In the genomic region with DNA sequence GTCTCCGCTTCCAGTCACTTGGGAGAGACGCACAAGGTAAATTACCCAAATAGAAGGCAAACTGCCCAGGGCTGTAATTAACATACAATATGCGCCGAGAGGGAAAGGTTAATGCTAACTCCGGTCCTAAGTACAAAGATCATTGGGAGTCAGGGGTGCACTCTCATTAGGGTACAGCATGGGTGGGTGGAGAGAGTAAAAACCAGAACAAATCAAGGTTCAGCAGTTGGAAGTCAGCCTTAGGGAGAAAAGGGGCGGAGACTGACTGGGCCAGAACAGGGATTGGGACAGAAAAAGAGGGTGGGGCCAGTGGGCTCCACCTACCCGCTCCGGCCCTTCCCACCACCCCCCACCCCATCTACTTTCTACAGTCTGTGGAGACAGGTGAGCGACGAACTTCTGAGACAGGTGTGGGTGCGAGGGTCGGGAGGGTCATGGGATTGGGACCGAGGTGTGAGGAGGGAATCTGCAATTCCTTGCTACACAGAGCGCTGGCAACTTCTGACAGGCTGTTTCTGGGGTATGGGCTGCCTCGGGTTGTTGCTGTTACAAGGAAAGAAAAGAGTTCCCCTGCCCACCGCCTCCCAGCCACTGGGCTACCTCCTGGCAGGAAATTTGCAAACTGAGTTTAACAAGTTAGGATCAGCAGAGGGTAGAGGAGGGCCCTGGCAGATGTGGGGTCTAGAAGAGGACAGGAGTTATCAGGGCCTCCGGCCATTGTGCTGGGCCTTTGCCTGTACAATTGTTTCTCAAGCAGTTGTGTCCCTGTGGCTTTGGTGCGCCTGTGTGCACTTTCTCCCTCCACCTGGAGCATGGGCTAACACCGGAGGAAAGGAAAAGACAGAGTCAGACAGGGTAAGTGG, we compare ENCODE assay signal across 8 cellular contexts. TPM values are rescaled to one million over a fixed set of nuclear protein-coding genes. Genes with fewer than 3 reads are reported as not detected.
DNase-seq lines count a peak whose midpoint lies in the region; ATAC-seq and TF ChIP-seq lines count a peak whose summit lies in the region.

Gene TMEM139 (plus strand): TSS at position 368 of the 863 bp plus-strand sequence. CDS start 1,000 bp downstream, outside the sequence.

- no peak for TF ChIP-seq POLR2A in suprapubic skin (IDR thresholded peaks at IDR 0.05)

- intact Hi-C loops in ascending aorta (cut with DNase I): loop anchor here (5.0 kb wide), 2 partner anchors 43 to 617 kb away; partner anchors contain the start of gene TCAF1
- intact Hi-C loops in CD14-positive monocyte (cut with micrococcal nuclease): loop anchor here (5.0 to 10.0 kb wide), 2 partner anchors 43 to 90 kb away; no protein-coding TSS in a partner anchor

- ATAC-seq in HG03097 (IDR thresholded peaks at IDR 0.05; ENCODE audit: low FRiP score, unreplicated experiment): no peak

- H3K9me3 Mint-ChIP-seq in activated CD4-positive, alpha-beta T cell treated with anti-CD3 and anti-CD28 coated beads, Interleukin-2, amount 10 ng/mL, durations not matched to agents 7 days and 5 days: peaks cover 8% of the 10 kb centered on the region
- peaks cover 0 to 2% (median 0%) of the 10 kb centered on the region in 7 donors for H3K9me3 Mint-ChIP-seq in CD14-positive monocyte

- CTCF ChIA-PET in activated CD4-positive, alpha-beta T cell treated with anti-CD3 and anti-CD28 coated beads, Interleukin-2, amount 10 ng/mL, durations not matched to agents 7 days and 5 days (lab: Charles Lee): interaction anchor here (1.7 kb wide), 1 partner anchor 15 kb away, joined by 4 read pairs; no protein-coding TSS in a partner anchor

- H3K9me3 ChIP-seq in ascending aorta: no peaks in the 10 kb centered on the region
- H3K9me3 ChIP-seq in suprapubic skin: no peaks in the 10 kb centered on the region

- no peaks in the 10 kb centered on the region for H3K27me3 Mint-ChIP-seq in activated CD4-positive, alpha-beta T cell treated with anti-CD3 and anti-CD28 coated beads, Interleukin-2, amount 10 ng/mL, durations not matched to agents 7 days and 5 days
- peaks cover 0 to 3% (median 2%) of the 10 kb centered on the region in 3 donors for H3K27me3 Mint-ChIP-seq in CD14-positive monocyte (ENCODE audit: low read depth in 3 of 3)

- H3K27ac Mint-ChIP-seq in activated CD4-positive, alpha-beta T cell treated with anti-CD3 and anti-CD28 coated beads, Interleukin-2, amount 10 ng/mL, durations not matched to agents 7 days and 5 days: peak within 1 kb of the TSS; percentile 42
- no peak within 1 kb of the TSS for H3K27ac Mint-ChIP-seq in CD14-positive monocyte

- peaks cover 3 to 6% of the 10 kb centered on the region in 2 donors for H3K4me1 ChIP-seq in ascending aorta
- H3K4me1 ChIP-seq in suprapubic skin: peaks cover 31% of the 10 kb centered on the region

- no peak within 1 kb of the TSS for H3K27ac ChIP-seq in ascending aorta
- peak within 1 kb of the TSS; percentile 97 for H3K27ac ChIP-seq in layer of hippocampus (ENCODE audit: low read depth, low read length)
- H3K27ac ChIP-seq in suprapubic skin: peak within 1 kb of the TSS; percentile 30

- no peak within 1 kb of the TSS for H3K4me3 Mint-ChIP-seq in activated CD4-positive, alpha-beta T cell treated with anti-CD3 and anti-CD28 coated beads, Interleukin-2, amount 10 ng/mL, durations not matched to agents 7 days and 5 days
- peak within 1 kb of the TSS in 1 of 2 donors; percentile 9 for H3K4me3 Mint-ChIP-seq in CD14-positive monocyte

- no peaks in the 10 kb centered on the region for H3K36me3 ChIP-seq in ascending aorta
- no peaks in the 10 kb centered on the region for H3K36me3 ChIP-seq in suprapubic skin

- POLR2A ChIA-PET in activated CD4-positive, alpha-beta T cell treated with anti-CD3 and anti-CD28 coated beads, Interleukin-2, amount 10 ng/mL, durations not matched to agents 7 days and 5 days (lab: Charles Lee): no interaction called here

- H3K4me1 Mint-ChIP-seq in activated CD4-positive, alpha-beta T cell treated with anti-CD3 and anti-CD28 coated beads, Interleukin-2, amount 10 ng/mL, durations not matched to agents 7 days and 5 days: peaks cover 65% of the 10 kb centered on the region
- peaks cover 28% of the 10 kb centered on the region for H3K4me1 Mint-ChIP-seq in CD14-positive monocyte

- TF ChIP-seq EP300 in suprapubic skin (IDR thresholded peaks at IDR 0.05): no peak

- peaks cover 24% of the 10 kb centered on the region for H3K36me3 Mint-ChIP-seq in activated CD4-positive, alpha-beta T cell treated with anti-CD3 and anti-CD28 coated beads, Interleukin-2, amount 10 ng/mL, durations not matched to agents 7 days and 5 days (ENCODE audit: low read depth)
- H3K36me3 Mint-ChIP-seq in CD14-positive monocyte: peaks cover 0 to 2% of the 10 kb centered on the region in 2 donors

- no peaks in the 10 kb centered on the region for H3K27me3 ChIP-seq in ascending aorta
- no peaks in the 10 kb centered on the region for H3K27me3 ChIP-seq in layer of hippocampus (ENCODE audit: control insufficient read depth, insufficient read depth, low read length)
- no peaks in the 10 kb centered on the region for H3K27me3 ChIP-seq in suprapubic skin

- TF ChIP-seq CTCF in ascending aorta (IDR thresholded peaks at IDR 0.05) (no peak), suprapubic skin (IDR thresholded peaks at IDR 0.05) (no peak), CD14-positive monocyte (IDR thresholded peaks at IDR 0.05) (no peak)

- H3K4me3 ChIP-seq in ascending aorta (no peak within 1 kb of the TSS), suprapubic skin (peak within 1 kb of the TSS; percentile 13)

- DNase-seq in activated CD4-positive, alpha-beta T cell treated with anti-CD3 and anti-CD28 coated beads, Interleukin-2, amount 10 ng/mL, durations not matched to agents 7 days and 5 days: no peak
- no peak for DNase-seq in activated CD4-positive, alpha-beta T cell treated with anti-CD3 and anti-CD28 coated beads for 4 hours
- no peak for DNase-seq in ascending aorta (ENCODE audit: low spot score in 2 of 2)
- DNase-seq in suprapubic skin (ENCODE audit: low spot score in 2 of 2): no peak
- DNase-seq in NCI-H446 treated with DMSO at 0.1 percent for 48 hours (lab: John Stamatoyannopoulos, UW): no peak
- DNase-seq in CD14-positive monocyte (ENCODE audit: low spot score): no peak

- 48% methylated on average over 19 of the region's 19 CpGs for WGBS in suprapubic skin

RNA-seq across cellular contexts. Expression of gene TMEM139, which starts in this region (rescaled TPM):
- under 1 TPM; 0.29 to 0.57 TPM for total RNA-seq in activated CD4-positive, alpha-beta T cell treated with anti-CD3 and anti-CD28 coated beads, Interleukin-2, amount 10 ng/mL, durations not matched to agents 7 days and 5 days
- total RNA-seq in ascending aorta (11.5 TPM), suprapubic skin (10 to 100 TPM in 2 of 4 donors, 1 to 10 TPM in 2; 3.3 to 11.0 (median 8.1) TPM)
- not detected for polyA plus RNA-seq in CD14-positive monocyte

Comparison
In these comparisons a context has a peak if more than half of its experiments do, and no peak if none do; other contexts are left out.
1. H3K27ac ChIP-seq: peak in layer of hippocampus (single experiment) and suprapubic skin (single experiment); none in ascending aorta (0 of 2).